In genomic region chr1:204405988-204406387, GRCh38 we compare ENCODE assay signal across 9 cellular contexts. TPM values are rescaled to one million over a fixed set of nuclear protein-coding genes. Genes with fewer than 3 reads are reported as not detected.
A peak's percentile ranks its signal among the peaks of the same experiment; 100 is the strongest.
DNase-seq lines count a peak whose midpoint lies in the region; ATAC-seq, FAIRE-seq and TF ChIP-seq lines count a peak whose summit lies in the region.
"Had no signal": no experiment of that assay in that cellular context is flagged by ENCODE, and none has a peak within 500 bp of the region (broad histone marks: within the 10 kb centered on the region; RNA-seq: fewer than 3 reads in every experiment).

No MANE protein-coding gene starts in this region.

- H3K14ac ChIP-seq in mesenchymal stem cell (ENCODE audit: low read length in 2 of 2) = no peak overlapping the region

- no peak overlapping the region for H2BK15ac ChIP-seq in mesenchymal stem cell (ENCODE audit: low read depth, poor library complexity, severe bottlenecking)

- no peak overlapping the region for H4K8ac ChIP-seq in mesenchymal stem cell (ENCODE audit: low read length)

- H3K4me2 ChIP-seq in A549 (peak overlapping the region; percentile 79), mesenchymal stem cell (ENCODE audit: low read length, poor library complexity, severe bottlenecking) (peak overlapping the region; percentile 9)

- H4K91ac ChIP-seq in mesenchymal stem cell (ENCODE audit: low read length) = no peak overlapping the region

- H3K4me3 ChIP-seq in A549 (peak overlapping the region; percentile 94; the same call in 2 of the 3 replicates), GM12865 (ENCODE audit: low read depth, low read length) (peak overlapping the region; percentile 99), mesenchymal stem cell (ENCODE audit: insufficient read depth in 1 of 2, low read depth in 1 of 2, low read length in 2 of 2) (peak overlapping the region in 1 of 2 experiments; percentile 89)

- H3K36me3 ChIP-seq in mesenchymal stem cell (ENCODE audit: control insufficient read depth in 1 of 2, insufficient read depth in 2 of 2, low read depth in 1 of 2, low read length in 2 of 2) = peaks cover 11 to 70% of the 10 kb centered on the region in 2 experiments

- peak overlapping the region; percentile 100 for H3K9ac ChIP-seq in mesenchymal stem cell (ENCODE audit: low read length)

- H3K27ac ChIP-seq in A549 (no peak overlapping the region; a peak in 1 of 6 replicates), mesenchymal stem cell (ENCODE audit: low read length, poor library complexity, severe bottlenecking) (no peak overlapping the region)

- no peak overlapping the region for H2AFZ ChIP-seq in mesenchymal stem cell (ENCODE audit: low read depth, low read length)

- no peak overlapping the region for H2BK120ac ChIP-seq in mesenchymal stem cell (ENCODE audit: low read depth, low read length)

- no peak for TF ChIP-seq EP300 in A549 (IDR thresholded peaks at IDR 0.05)

- no peaks in the 10 kb centered on the region for H3K9me3 ChIP-seq in A549
- no peaks in the 10 kb centered on the region for H3K9me3 ChIP-seq in mesenchymal stem cell (ENCODE audit: control insufficient read depth, low read length)

- no peaks in the 10 kb centered on the region for H3K27me3 ChIP-seq in mesenchymal stem cell (ENCODE audit: control insufficient read depth in 1 of 2, insufficient read depth in 1 of 2, low read length in 2 of 2)

- H2BK12ac ChIP-seq in mesenchymal stem cell (ENCODE audit: low read length in 2 of 2) = no peak overlapping the region

- no peak overlapping the region for H2BK5ac ChIP-seq in mesenchymal stem cell (ENCODE audit: low read depth, low read length, poor library complexity, severe bottlenecking)

- H3K4me1 ChIP-seq in A549 = peaks cover 32% of the 10 kb centered on the region
- H3K4me1 ChIP-seq in mesenchymal stem cell (ENCODE audit: control insufficient read depth, insufficient read depth, low read depth, low read length) = peaks cover 2% of the 10 kb centered on the region

- no peaks in the 10 kb centered on the region for H3K9me3 Mint-ChIP-seq in activated naive CD8-positive, alpha-beta T cell treated with anti-CD3 and anti-CD28 coated beads, Interleukin-2, amount 50 U/mL, for 24 hours

- CTCF ChIA-PET in A549 (lab: Yijun Ruan, JAX) = interaction anchor here (0.6 to 7.4 kb wide), 6 partner anchors 25 to 1552 kb away, joined by 3 to 52 read pairs (median 4); no protein-coding TSS in a partner anchor

- no peak overlapping the region for H3K18ac ChIP-seq in mesenchymal stem cell (ENCODE audit: low read depth in 1 of 2, low read length in 2 of 2)

- no peak overlapping the region for H3K4ac ChIP-seq in mesenchymal stem cell (ENCODE audit: low read depth in 1 of 2, low read length in 2 of 2)

- no peak overlapping the region for H3K23ac ChIP-seq in mesenchymal stem cell (ENCODE audit: low read length in 2 of 2)

- no peaks in the 10 kb centered on the region for H3K27me3 Mint-ChIP-seq in activated naive CD8-positive, alpha-beta T cell treated with anti-CD3 and anti-CD28 coated beads, Interleukin-2, amount 50 U/mL, for 24 hours

- DNase-seq in A549 (ENCODE audit: low read depth in 1 of 2, low spot score in 1 of 2) = no peak
- DNase-seq in GM12865 (ENCODE audit: low read depth) = no peak
- DNase-seq in activated naive CD8-positive, alpha-beta T cell treated with anti-CD3 and anti-CD28 coated beads, Interleukin-2, amount 50 U/mL, for 24 hours = no peak
- peak; percentile 25 for DNase-seq in mesenchymal stem cell
- DNase-seq in D341Med (ENCODE audit: low spot score) = no peak
- DNase-seq in RPMI8226 = no peak
- no peak for DNase-seq in GDM1 (lab: John Stamatoyannopoulos, UW)
- DNase-seq: activated gamma-delta T cell treated with Interleukin-2 at 50 U/mL for 16 hours had no signal

- peak overlapping the region; percentile 23 for H3K27ac Mint-ChIP-seq in activated naive CD8-positive, alpha-beta T cell treated with anti-CD3 and anti-CD28 coated beads, Interleukin-2, amount 50 U/mL, for 24 hours

- TF ChIP-seq CTCF in A549 (IDR thresholded peaks at IDR 0.05) (no peak), GM12865 (IDR thresholded peaks at IDR 0.05; ENCODE audit: insufficient read depth, low read depth, low read length, missing control alignments) (no peak)

- H3K79me1 ChIP-seq in mesenchymal stem cell (replicated peaks; ENCODE audit: low read length, poor library complexity, severe bottlenecking) = peaks cover 4% of the 10 kb centered on the region

- POLR2A ChIA-PET in A549 (lab: Yijun Ruan, JAX) = no interaction called here

- H3K36me3 Mint-ChIP-seq in activated naive CD8-positive, alpha-beta T cell treated with anti-CD3 and anti-CD28 coated beads, Interleukin-2, amount 50 U/mL, for 24 hours (ENCODE audit: low read depth) = peaks cover 69% of the 10 kb centered on the region

- 23% methylated on average over 2 of the region's 2 CpGs for WGBS in A549 (ENCODE audit: missing lambda C conversion rate)
- 87% methylated on average over 2 of the region's 2 CpGs for WGBS in mesenchymal stem cell

- TF ChIP-seq RAD21 in A549 (conservative IDR thresholded peaks at IDR 0.05 in 1 of 2, IDR thresholded peaks at IDR 0.05 in 1 of 2) = no peak

- H3K4me1 Mint-ChIP-seq in activated naive CD8-positive, alpha-beta T cell treated with anti-CD3 and anti-CD28 coated beads, Interleukin-2, amount 50 U/mL, for 24 hours = peaks cover 23% of the 10 kb centered on the region

- TF ChIP-seq POLR2A in A549 (IDR thresholded peaks at IDR 0.05; ENCODE audit: low read length) = no peak

- H2AK5ac ChIP-seq in mesenchymal stem cell (ENCODE audit: low read length, severe bottlenecking) = no peak overlapping the region

- H3K4me3 Mint-ChIP-seq in activated naive CD8-positive, alpha-beta T cell treated with anti-CD3 and anti-CD28 coated beads, Interleukin-2, amount 50 U/mL, for 24 hours = peak overlapping the region; percentile 92

- no peak for FAIRE-seq in A549 (lab: Jason Lieb, UNC)

- ATAC-seq in A549 (no peak), GM18519 (IDR thresholded peaks at IDR 0.05; ENCODE audit: low FRiP score, unreplicated experiment) (no peak)
- ATAC-seq in activated naive CD8-positive, alpha-beta T cell treated with anti-CD3 and anti-CD28 coated beads, Interleukin-2, amount 50 U/mL, for 24 hours = no peak

TF ChIP-seq in A549, 52 proteins besides CTCF, POLR2A, EP300 and RAD21:
- TF ChIP-seq RFX5 (IDR thresholded peaks at IDR 0.05) (no peak), EHMT2 (IDR thresholded peaks at IDR 0.05; ENCODE audit: low read depth) (no peak), NR3C1 (IDR thresholded peaks at IDR 0.05) (no peak), FOXS1 (CRISPR knock-in tag; IDR thresholded peaks at IDR 0.05) (no peak), HDAC2 (IDR thresholded peaks at IDR 0.05) (no peak), JUNB (IDR thresholded peaks at IDR 0.05) (no peak), SREBF2 (IDR thresholded peaks at IDR 0.05) (no peak), CBX2 (IDR thresholded peaks at IDR 0.05; ENCODE audit: borderline replicate concordance, low read depth) (no peak)
- TF ChIP-seq, protein P1, sequence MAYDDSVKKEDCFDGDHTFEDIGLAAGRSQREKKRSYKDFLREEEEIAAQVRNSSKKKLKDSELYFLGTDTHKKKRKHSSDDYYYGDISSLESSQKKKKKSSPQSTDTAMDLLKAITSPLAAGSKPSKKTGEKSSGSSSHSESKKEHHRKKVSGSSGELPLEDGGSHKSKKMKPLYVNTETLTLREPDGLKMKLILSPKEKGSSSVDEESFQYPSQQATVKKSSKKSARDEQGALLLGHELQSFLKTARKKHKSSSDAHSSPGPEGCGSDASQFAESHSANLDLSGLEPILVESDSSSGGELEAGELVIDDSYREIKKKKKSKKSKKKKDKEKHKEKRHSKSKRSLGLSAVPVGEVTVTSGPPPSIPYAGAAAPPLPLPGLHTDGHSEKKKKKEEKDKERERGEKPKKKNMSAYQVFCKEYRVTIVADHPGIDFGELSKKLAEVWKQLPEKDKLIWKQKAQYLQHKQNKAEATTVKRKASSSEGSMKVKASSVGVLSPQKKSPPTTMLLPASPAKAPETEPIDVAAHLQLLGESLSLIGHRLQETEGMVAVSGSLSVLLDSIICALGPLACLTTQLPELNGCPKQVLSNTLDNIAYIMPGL (CRISPR knock-in tag; IDR thresholded peaks at IDR 0.05; ENCODE audit: borderline replicate concordance) = no peak
TF ChIP-seq in A549: peak in this region for 0.

RNA-seq across cellular contexts. Expression of gene PPP1R15B, which starts 5.6 kb away (rescaled TPM):
- polyA plus RNA-seq in A549 (2011; rRNA removed) (49.1 and 51.9 TPM in 2 replicates), A549 (2017; fragmentation: RNase III; extraction: RNeasy Plus Mini Kit Qiagen cat#74134 plus additional on column Dnase treatment) (26.9 to 27.8 TPM (median 27.2 TPM) in 3 replicates)
- 18.5 and 22.6 TPM in 2 replicates for polyA plus RNA-seq in A549 (2012; cell fraction: cytosol; rRNA removed)
- 17.7 and 22.8 TPM in 2 replicates for polyA plus RNA-seq in A549 (2012; cell fraction: nucleus; rRNA removed)
- 52.6 and 57.4 TPM in 2 replicates for polyA minus RNA-seq in A549 (2011; rRNA and poly(A)+ RNA removed)
- polyA plus RNA-seq in mesenchymal stem cell (2013, experiment 1 of 2) = 19.9 TPM
- polyA plus RNA-seq in mesenchymal stem cell (2013, experiment 2 of 2) = 19.0 TPM

RNA-seq across cellular contexts. Expression of gene PLEKHA6, which starts 46.3 kb away (rescaled TPM):
- polyA plus RNA-seq in A549 (2011; rRNA removed) (13.0 and 16.4 TPM in 2 replicates), A549 (2017; fragmentation: RNase III; extraction: RNeasy Plus Mini Kit Qiagen cat#74134 plus additional on column Dnase treatment) (17.9 to 26.2 TPM (median 23.4 TPM) in 3 replicates)
- polyA plus RNA-seq in A549 (2012; cell fraction: cytosol; rRNA removed) = 12.1 and 14.8 TPM in 2 replicates
- polyA plus RNA-seq in A549 (2012; cell fraction: nucleus; rRNA removed) = 54.7 and 55.1 TPM in 2 replicates
- polyA minus RNA-seq in A549 (2011; rRNA and poly(A)+ RNA removed) = 12.4 and 13.0 TPM in 2 replicates
- 4.0 TPM for polyA plus RNA-seq in mesenchymal stem cell (2013, experiment 1 of 2)
- polyA plus RNA-seq in mesenchymal stem cell (2013, experiment 2 of 2) = 4.8 TPM
